17 cellular contexts compared by ENCODE assay signal in genomic region chr2:174581543-174581942, GRCh38. TPM values are rescaled to one million over a fixed set of nuclear protein-coding genes. Genes with fewer than 3 reads are reported as not detected.
DNase-seq lines count a peak whose midpoint lies in the region; ATAC-seq and TF ChIP-seq lines count a peak whose summit lies in the region.
"Had no signal": no experiment of that assay in that cellular context is flagged by ENCODE, and none has a peak within 500 bp of the region (broad histone marks: within the 10 kb centered on the region; RNA-seq: fewer than 3 reads in every experiment).

No MANE protein-coding gene starts in this region.

- POLR2A ChIA-PET in T-cell (lab: Charles Lee), result interaction anchor here (0.5 to 1.6 kb wide), 6 partner anchors 12 to 99 kb away, joined by 3 to 4 read pairs (median 4); partner anchors contain the start of gene WIPF1 (in 1 of the 2)

- H3K9me3 Mint-ChIP-seq in activated naive CD4-positive, alpha-beta T cell treated with anti-CD3 and anti-CD28 coated beads, Interleukin-2, amount 10 ng/mL, durations not matched to agents 7 days and 5 days, result no peaks in the 10 kb centered on the region
- no peaks in the 10 kb centered on the region for H3K9me3 Mint-ChIP-seq in T-cell
- no peaks in the 10 kb centered on the region for H3K9me3 Mint-ChIP-seq in immature natural killer cell
- H3K9me3 Mint-ChIP-seq: type B pancreatic cell had no signal

- no peaks in the 10 kb centered on the region for H3K27me3 Mint-ChIP-seq in activated naive CD4-positive, alpha-beta T cell treated with anti-CD3 and anti-CD28 coated beads, Interleukin-2, amount 10 ng/mL, durations not matched to agents 7 days and 5 days
- H3K27me3 Mint-ChIP-seq in T-cell (no peaks in the 10 kb centered on the region), immature natural killer cell (ENCODE audit: low read depth in 3 of 3) (peaks cover 0 to 3% (median 1%) of the 10 kb centered on the region in 3 donors)
- H3K27me3 Mint-ChIP-seq: type B pancreatic cell had no signal

- H3K36me3 Mint-ChIP-seq in activated naive CD4-positive, alpha-beta T cell treated with anti-CD3 and anti-CD28 coated beads, Interleukin-2, amount 10 ng/mL, durations not matched to agents 7 days and 5 days, result peaks cover 72% of the 10 kb centered on the region
- H3K36me3 Mint-ChIP-seq in T-cell (peaks cover 50% of the 10 kb centered on the region), immature natural killer cell (peaks cover 8 to 63% (median 37%) of the 10 kb centered on the region in 3 donors)
- H3K36me3 Mint-ChIP-seq: type B pancreatic cell had no signal

- ATAC-seq in T-cell (replicated peaks in 1 of 4) (no peak), GM18520 (IDR thresholded peaks at IDR 0.05; ENCODE audit: unreplicated experiment) (no peak), HG02970 (IDR thresholded peaks at IDR 0.05; ENCODE audit: low FRiP score, unreplicated experiment) (no peak)

- H3K4me3 Mint-ChIP-seq in activated naive CD4-positive, alpha-beta T cell treated with anti-CD3 and anti-CD28 coated beads, Interleukin-2, amount 10 ng/mL, durations not matched to agents 7 days and 5 days, result no peak overlapping the region
- H3K4me3 Mint-ChIP-seq in T-cell (peak overlapping the region in 2 of 3 donors; percentile 14 to 51), immature natural killer cell (peak overlapping the region; percentile 5 to 72 (median 25))
- H3K4me3 Mint-ChIP-seq: type B pancreatic cell had no signal

- no peak for DNase-seq in activated naive CD4-positive, alpha-beta T cell treated with anti-CD3 and anti-CD28 coated beads, Interleukin-2, amount 10 ng/mL, durations not matched to agents 7 days and 5 days
- no peak for DNase-seq in activated naive CD4-positive, alpha-beta T cell (lab: John Stamatoyannopoulos, UW)
- no peak for DNase-seq in T-cell
- DNase-seq in immature natural killer cell, result no peak
- DNase-seq in uterus, result no peak
- DNase-seq in HAP-1 (ENCODE audit: low spot score in 2 of 2), result no peak
- DNase-seq: DMS53; KG1; mesenchymal stem cell; NCI-H187; NCI-H774; stimulated activated CD4-positive, alpha-beta T cell treated with anti-CD3 and anti-CD28 coated beads, Interleukin-12 subunit alpha, Interleukin-12 subunit beta, amount 100 ng/mL, for 4 hours had no signal

- CTCF ChIA-PET in activated naive CD4-positive, alpha-beta T cell treated with anti-CD3 and anti-CD28 coated beads, Interleukin-2, amount 10 ng/mL, durations not matched to agents 7 days and 5 days (lab: Charles Lee), result interaction anchor here (0.6 to 11.4 kb wide), 10 partner anchors 12 to 748 kb away, joined by 3 to 136 read pairs (median 4); no protein-coding TSS in a partner anchor
- CTCF ChIA-PET in T-cell (lab: Charles Lee), result interaction anchor here in 1 of 2 donors (0.7 to 16.0 kb wide), 5 partner anchors 10 to 114 kb away, joined by 3 to 298 read pairs (median 5); partner anchors contain the start of gene WIPF1

- in situ Hi-C loops in HAP-1 (cut with MboI; ENCODE audit: low sequenced_read_pairs), result no loop called here

- peaks cover 74% of the 10 kb centered on the region for H3K4me1 Mint-ChIP-seq in activated naive CD4-positive, alpha-beta T cell treated with anti-CD3 and anti-CD28 coated beads, Interleukin-2, amount 10 ng/mL, durations not matched to agents 7 days and 5 days
- peaks cover 81 to 92% (median 88%) of the 10 kb centered on the region in 3 donors for H3K4me1 Mint-ChIP-seq in T-cell
- H3K4me1 Mint-ChIP-seq in immature natural killer cell, result peaks cover 87 to 90% of the 10 kb centered on the region in 2 donors

- no peak for TF ChIP-seq POLR2A in uterus (IDR thresholded peaks at IDR 0.05)

- H3K27ac ChIP-seq in uterus, result peak overlapping the region; percentile 31 to 56
- H3K27ac ChIP-seq: parathyroid adenoma had no signal

- H3K4me3 ChIP-seq in uterus (no peak overlapping the region), HAP-1 (no peak overlapping the region)
- H3K4me3 ChIP-seq: ascending aorta had no signal

- H3K27me3 ChIP-seq in uterus (no peaks in the 10 kb centered on the region), HAP-1 (ENCODE audit: low read depth) (no peaks in the 10 kb centered on the region)
- H3K27me3 ChIP-seq: ascending aorta had no signal

- H3K9me3 ChIP-seq in uterus (no peaks in the 10 kb centered on the region), HAP-1 (no peaks in the 10 kb centered on the region)
- H3K9me3 ChIP-seq: ascending aorta had no signal

- H3K36me3 ChIP-seq in uterus (no peaks in the 10 kb centered on the region), HAP-1 (replicated peaks) (no peaks in the 10 kb centered on the region)

- H3K4me1 ChIP-seq in uterus, result no peaks in the 10 kb centered on the region
- H3K4me1 ChIP-seq in HAP-1, result no peaks in the 10 kb centered on the region

- H3K27ac Mint-ChIP-seq in activated naive CD4-positive, alpha-beta T cell treated with anti-CD3 and anti-CD28 coated beads, Interleukin-2, amount 10 ng/mL, durations not matched to agents 7 days and 5 days, result peak overlapping the region; percentile 74
- H3K27ac Mint-ChIP-seq in T-cell, result peak overlapping the region; percentile 86
- peak overlapping the region; percentile 89 to 96 (median 94) for H3K27ac Mint-ChIP-seq in immature natural killer cell
- H3K27ac Mint-ChIP-seq: type B pancreatic cell had no signal

- TF ChIP-seq CTCF in uterus (IDR thresholded peaks at IDR 0.05), result no peak

- intact Hi-C loops in uterus (cut with DNase I; ENCODE audit: low total_unique reads), result loop anchor here (10.0 kb wide), 1 partner anchor 103 kb away; no protein-coding TSS in a partner anchor

RNA-seq across cellular contexts. Expression of gene WIPF1, which starts 16.1 kb away (rescaled TPM):
- 100 to 1,000 TPM; 349 to 412 (median 372) TPM for total RNA-seq in T-cell
- 100 to 1,000 TPM in 2 of 3 donors, 10 to 100 TPM in 1; 93.7 to 252 (median 131) TPM for polyA plus RNA-seq in immature natural killer cell
- 10 to 100 TPM; 12.3 to 61.9 (median 26.3) TPM for total RNA-seq in uterus

Comparison
In these comparisons a context has a peak if more than half of its experiments do, and no peak if none do; other contexts are left out.
1. RNA of gene WIPF1, which starts 16.1 kb away (total RNA-seq): 349 to 412 TPM in T-cell; 12.3 to 61.9 TPM in uterus; every median in the first group is over 4 times any median in the second.
2. Peak in every context shown above with its lines, with median percentiles within 50 percentile points of each other: H3K27ac Mint-ChIP-seq.